In the genomic region with DNA sequence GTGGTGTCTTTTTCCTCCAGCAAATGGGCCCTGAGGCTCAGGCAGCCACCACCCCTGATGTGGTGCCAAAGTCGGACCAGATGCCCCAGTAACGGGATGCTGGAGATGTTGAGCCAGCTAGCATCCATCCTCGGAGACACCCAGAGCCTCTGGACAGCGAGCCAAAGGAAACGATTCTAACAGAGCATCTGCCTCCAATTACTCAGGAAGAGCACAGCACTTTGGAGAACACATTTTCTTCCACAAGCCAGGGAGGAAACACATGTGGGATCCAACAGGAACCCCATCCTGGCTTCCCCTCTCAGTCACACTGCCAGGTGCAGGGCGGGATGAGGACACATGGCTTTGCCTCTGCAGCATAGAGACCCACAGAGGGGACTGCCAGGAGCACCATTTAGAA, we compare ENCODE assay signal across 17 cellular contexts. TPM values are rescaled to one million over a fixed set of nuclear protein-coding genes. Genes with fewer than 3 reads are reported as not detected.
A peak's percentile ranks its signal among the peaks of the same experiment; 100 is the strongest.
DNase-seq lines count a peak whose midpoint lies in the region; ATAC-seq and TF ChIP-seq lines count a peak whose summit lies in the region.
"Had no signal": no experiment of that assay in that cellular context is flagged by ENCODE, and none has a peak within 500 bp of the region (broad histone marks: within the 10 kb centered on the region; RNA-seq: fewer than 3 reads in every experiment).

No MANE protein-coding gene starts in this region.

- H3K27ac Mint-ChIP-seq in chondrocyte (ENCODE audit: unreplicated experiment): no peak overlapping the region

- H3K4me3 ChIP-seq in HFF-Myc (replicated peaks; ENCODE audit: low read depth, low read length): no peak overlapping the region
- H3K4me3 ChIP-seq in stomach: no peak overlapping the region
- H3K4me3 ChIP-seq: adrenal gland, colonic mucosa, ovary had no signal

- H3K36me3 Mint-ChIP-seq in chondrocyte (ENCODE audit: low read depth): peaks cover 1% of the 10 kb centered on the region

- intact Hi-C loops in left ventricle myocardium superior (cut with micrococcal nuclease): no loop called here
- intact Hi-C loops in stomach (cut with DNase I; ENCODE audit: low total_unique reads): no loop called here

- no peak for TF ChIP-seq POLR2A in stomach (IDR thresholded peaks at IDR 0.05)

- TF ChIP-seq CTCF in HFF-Myc (IDR thresholded peaks at IDR 0.05; ENCODE audit: low read depth, low read length, missing control alignments): no peak
- no peak for TF ChIP-seq CTCF in stomach (IDR thresholded peaks at IDR 0.05)
- TF ChIP-seq CTCF in chondrocyte (IDR thresholded peaks at IDR 0.05): no peak
- no peak for TF ChIP-seq CTCF in GM10248 (IDR thresholded peaks at IDR 0.05; ENCODE audit: control extremely low read depth, extremely low read depth, low read depth, missing control alignments)
- TF ChIP-seq CTCF in GM20000 (IDR thresholded peaks at IDR 0.05; ENCODE audit: extremely low read depth, missing control alignments): no peak

- peaks cover 72% of the 10 kb centered on the region for H3K4me1 Mint-ChIP-seq in chondrocyte (ENCODE audit: low read depth)

- H3K27ac ChIP-seq in stomach: peak overlapping the region in 4 of 5 donors; percentile 83 to 89 (median 84)
- H3K27ac ChIP-seq: colonic mucosa had no signal

- H3K27me3 ChIP-seq in stomach: no peaks in the 10 kb centered on the region
- H3K27me3 ChIP-seq: adrenal gland, colonic mucosa, ovary had no signal

- peaks cover 29 to 59% (median 42%) of the 10 kb centered on the region in 4 donors for H3K4me1 ChIP-seq in stomach
- H3K4me1 ChIP-seq: colonic mucosa had no signal

- no peak for TF ChIP-seq EP300 in stomach (IDR thresholded peaks at IDR 0.05)

- H3K9me3 ChIP-seq in stomach: no peaks in the 10 kb centered on the region
- H3K9me3 ChIP-seq: adrenal gland, colonic mucosa, ovary had no signal

- H3K27me3 Mint-ChIP-seq in chondrocyte (ENCODE audit: low read depth): no peaks in the 10 kb centered on the region

- 64 to 78% (median 71%) methylated on average over 4 to 6 of the region's 6 CpGs for WGBS in stomach, 5 donors

- ATAC-seq in left ventricle myocardium superior (peak; percentile 35), GM19023 (IDR thresholded peaks at IDR 0.05; ENCODE audit: unreplicated experiment) (no peak)

- no peaks in the 10 kb centered on the region for H3K36me3 ChIP-seq in stomach
- H3K36me3 ChIP-seq: adrenal gland, colonic mucosa, ovary had no signal

- no peaks in the 10 kb centered on the region for H3K9me3 Mint-ChIP-seq in chondrocyte (ENCODE audit: low read depth)

- POLR2A ChIA-PET in GM10248 (lab: Yijun Ruan, JAX): no interaction called here

- no peak overlapping the region for H3K4me3 Mint-ChIP-seq in chondrocyte (ENCODE audit: unreplicated experiment)

- CTCF ChIA-PET in GM10248 (lab: Yijun Ruan, JAX): no interaction called here

- DNase-seq in HFF-Myc (ENCODE audit: extremely low read depth, low read depth): peak; percentile 76
- peak; percentile 85 for DNase-seq in dermis blood vessel endothelial cell
- DNase-seq in left ventricle myocardium superior: peak; percentile 61
- DNase-seq in stomach: no peak
- DNase-seq in chondrocyte (ENCODE audit: low spot score): no peak
- DNase-seq in GM10248 (ENCODE audit: extremely low spot score): no peak
- no peak for DNase-seq in GM20000 (ENCODE audit: low spot score)
- DNase-seq: activated CD4-positive, alpha-beta T cell treated with anti-CD3 and anti-CD28 coated beads, Interleukin-2, amount 50 U/mL, for 1 hour; colonic mucosa; NCI-H2107; NK-92 treated with Interleukin-12 subunit alpha and Interleukin-12 subunit beta, amount 100 ng/mL, for 24 hours; SIG-M5; stimulated activated CD4-positive, alpha-beta T cell treated with anti-CD3 and anti-CD28 coated beads, Interleukin-12 subunit alpha, Interleukin-12 subunit beta, amount 100 ng/mL, for 4 hours; T1000 had no signal

RNA-seq across cellular contexts. Expression of a gene that starts 44.9 kb away (rescaled TPM):
- total RNA-seq in dermis blood vessel endothelial cell: 20.8 and 22.7 TPM in 2 replicates
- total RNA-seq in left ventricle myocardium superior: 49.8 TPM
- 10 to 100 TPM; 11.3 to 69.3 (median 51.8) TPM for total RNA-seq in stomach
- 10 to 100 TPM; 11.7 to 15.8 (median 14.4) TPM for polyA plus RNA-seq in stomach
- 474 to 505 TPM (median 492 TPM) in 3 replicates for total RNA-seq in chondrocyte

Comparison
In these comparisons a context has a peak if more than half of its experiments do, and no peak if none do; other contexts are left out.
1. DNase-seq: peak in HFF-Myc (single experiment), dermis blood vessel endothelial cell (single experiment) and left ventricle myocardium superior (single experiment); none in stomach (single experiment), chondrocyte (single experiment), GM10248 (single experiment) and GM20000 (single experiment).